In genomic region chr3:172296248-172296974, GRCh38 we compare ENCODE assay signal across 18 cellular contexts.
DNase-seq lines count a peak whose midpoint lies in the region; ATAC-seq and TF ChIP-seq lines count a peak whose summit lies in the region.
"Had no signal": no experiment of that assay in that cellular context is flagged by ENCODE, and none has a peak within 500 bp of the region (broad histone marks: within the 10 kb centered on the region; RNA-seq: fewer than 3 reads in every experiment).

No MANE protein-coding gene starts in this region.

- H3K4me3 Mint-ChIP-seq in WTC11, result no peak overlapping the region

- peaks cover 44% of the 10 kb centered on the region for H3K36me3 Mint-ChIP-seq in WTC11

- peaks cover 47% of the 10 kb centered on the region for H3K4me1 ChIP-seq in left ventricle myocardium inferior
- peaks cover 0 to 28% (median 17%) of the 10 kb centered on the region in 12 donors for H3K4me1 ChIP-seq in heart left ventricle
- no peaks in the 10 kb centered on the region for H3K4me1 ChIP-seq in right lobe of liver
- H3K4me1 ChIP-seq in smooth muscle cell (ENCODE audit: low read depth), result no peaks in the 10 kb centered on the region
- H3K4me1 ChIP-seq: Caco-2 had no signal

- H3K9me3 ChIP-seq in left ventricle myocardium inferior (replicated peaks) (no peaks in the 10 kb centered on the region), heart left ventricle (no peaks in the 10 kb centered on the region), right lobe of liver (no peaks in the 10 kb centered on the region), smooth muscle cell (replicated peaks; ENCODE audit: low read depth) (no peaks in the 10 kb centered on the region)
- H3K9me3 ChIP-seq: Caco-2 had no signal

- H3K27ac Mint-ChIP-seq in WTC11, result peak overlapping the region; percentile 66

- H3K36me3 ChIP-seq in left ventricle myocardium inferior, result peaks cover 56% of the 10 kb centered on the region
- H3K36me3 ChIP-seq in heart left ventricle, result peaks cover 0 to 70% (median 60%) of the 10 kb centered on the region in 9 donors
- peaks cover 0 to 62% (median 20%) of the 10 kb centered on the region in 4 donors for H3K36me3 ChIP-seq in right lobe of liver
- H3K36me3 ChIP-seq in smooth muscle cell (ENCODE audit: low read depth), result peaks cover 18% of the 10 kb centered on the region

- TF ChIP-seq POLR2A in heart left ventricle (IDR thresholded peaks at IDR 0.05) (no peak), right lobe of liver (IDR thresholded peaks at IDR 0.05) (no peak)

- H3K4me3 ChIP-seq in left ventricle myocardium inferior (no peak overlapping the region), heart left ventricle (no peak overlapping the region), right lobe of liver (no peak overlapping the region), smooth muscle cell (no peak overlapping the region)
- H3K4me3 ChIP-seq: K562, PC-9 had no signal

- POLR2A ChIA-PET in WTC11 (lab: Charles Lee), result no interaction called here

- peaks cover 24% of the 10 kb centered on the region for H3F3A ChIP-seq in smooth muscle cell (ENCODE audit: low read depth)

- H4K20me1 ChIP-seq in smooth muscle cell (ENCODE audit: low read depth), result peaks cover 93% of the 10 kb centered on the region

- DNase-seq in left ventricle myocardium inferior (no peak), heart left ventricle (no peak), WTC11 (ENCODE audit: low spot score) (no peak), right lobe of liver (no peak), smooth muscle cell (lab: John Stamatoyannopoulos, UW; ENCODE audit: unreplicated experiment) (no peak), NCI-H1048 (lab: John Stamatoyannopoulos, UW) (no peak)
- DNase-seq: C1 segment of cervical spinal cord, Caco-2, DMS53, NCI-H1105 treated with DMSO at 0.1 percent for 48 hours, NCI-H187, NCI-H446 treated with DMSO at 0.1 percent for 48 hours, NCI-H748 treated with DMSO at 0.1 percent for 48 hours, PC-9, Right ventricle myocardium superior had no signal

- TF ChIP-seq CTCF in left ventricle myocardium inferior (IDR thresholded peaks at IDR 0.05; ENCODE audit: borderline replicate concordance) (no peak), heart left ventricle (IDR thresholded peaks at IDR 0.05) (no peak), WTC11 (IDR thresholded peaks at IDR 0.05) (no peak), right lobe of liver (IDR thresholded peaks at IDR 0.05) (no peak), smooth muscle cell (IDR thresholded peaks at IDR 0.05; ENCODE audit: borderline replicate concordance, insufficient read depth, poor library complexity, severe bottlenecking) (no peak)

- H2AFZ ChIP-seq in smooth muscle cell (ENCODE audit: low read depth), result no peak overlapping the region
- H2AFZ ChIP-seq: PC-9 had no signal

- H3K27me3 Mint-ChIP-seq in WTC11 (ENCODE audit: low read depth), result no peaks in the 10 kb centered on the region

- 80 to 85% (median 82%) methylated on average over 9 of the region's 9 CpGs for WGBS in heart left ventricle, 4 donors
- 79% methylated on average over 7 of the region's 9 CpGs for WGBS in right lobe of liver (ENCODE audit: insufficient coverage, low coverage, low lambda C conversion rate, missing lambda C conversion rate)
- 90% methylated on average over 9 of the region's 9 CpGs for WGBS in smooth muscle cell (ENCODE audit: low lambda C conversion rate)

- peaks cover 35% of the 10 kb centered on the region for H3K4me1 Mint-ChIP-seq in WTC11

- H3K79me2 ChIP-seq in smooth muscle cell (ENCODE audit: low read depth), result peaks cover 93% of the 10 kb centered on the region

- no peaks in the 10 kb centered on the region for H3K9me3 Mint-ChIP-seq in WTC11

- intact Hi-C loops in left ventricle myocardium inferior (cut with micrococcal nuclease), result no loop called here
- intact Hi-C loops in heart left ventricle (cut with DNase I), result no loop called here
- intact Hi-C loops in right lobe of liver (cut with DNase I), result no loop called here

- no peak overlapping the region for H3K4me2 ChIP-seq in smooth muscle cell
- H3K4me2 ChIP-seq: PC-9 had no signal

- H3K27me3 ChIP-seq in left ventricle myocardium inferior (ENCODE audit: low read depth) (no peaks in the 10 kb centered on the region), heart left ventricle (no peaks in the 10 kb centered on the region), right lobe of liver (no peaks in the 10 kb centered on the region), smooth muscle cell (ENCODE audit: low read depth) (no peaks in the 10 kb centered on the region)

- peak overlapping the region; percentile 7 for H3K27ac ChIP-seq in left ventricle myocardium inferior (replicated peaks)
- peak overlapping the region in 2 of 12 donors; percentile 17 to 20 for H3K27ac ChIP-seq in heart left ventricle
- no peak overlapping the region for H3K27ac ChIP-seq in right lobe of liver
- peak overlapping the region; percentile 48 for H3K27ac ChIP-seq in smooth muscle cell (ENCODE audit: low read depth)
- H3K27ac ChIP-seq: PC-9 had no signal

- ATAC-seq in heart left ventricle, result no peak
- ATAC-seq in WTC11, result no peak
- peak in 3 of 4 donors; percentile 6 to 37 (median 17) for ATAC-seq in right lobe of liver
- no peak for ATAC-seq in HG03095 (IDR thresholded peaks at IDR 0.05; ENCODE audit: unreplicated experiment)
- ATAC-seq in HG02642 (IDR thresholded peaks at IDR 0.05; ENCODE audit: poor library complexity, unreplicated experiment), result no peak
- ATAC-seq: K562 had no signal

- CTCF ChIA-PET in WTC11 (lab: Charles Lee), result no interaction called here

- H3K9ac ChIP-seq in smooth muscle cell (ENCODE audit: low read depth), result no peak overlapping the region

TF ChIP-seq in WTC11, 78 proteins besides CTCF, POLR2A, EP300 and RAD21:
- TF ChIP-seq NR2C2 (CRISPR knock-in tag; IDR thresholded peaks at IDR 0.05), result no peak
- no peak for TF ChIP-seq ZBTB21 (CRISPR knock-in tag; IDR thresholded peaks at IDR 0.05; ENCODE audit: borderline replicate concordance)
- TF ChIP-seq ZNF416 (CRISPR knock-in tag; IDR thresholded peaks at IDR 0.05), result no peak
- TF ChIP-seq, protein P1, sequence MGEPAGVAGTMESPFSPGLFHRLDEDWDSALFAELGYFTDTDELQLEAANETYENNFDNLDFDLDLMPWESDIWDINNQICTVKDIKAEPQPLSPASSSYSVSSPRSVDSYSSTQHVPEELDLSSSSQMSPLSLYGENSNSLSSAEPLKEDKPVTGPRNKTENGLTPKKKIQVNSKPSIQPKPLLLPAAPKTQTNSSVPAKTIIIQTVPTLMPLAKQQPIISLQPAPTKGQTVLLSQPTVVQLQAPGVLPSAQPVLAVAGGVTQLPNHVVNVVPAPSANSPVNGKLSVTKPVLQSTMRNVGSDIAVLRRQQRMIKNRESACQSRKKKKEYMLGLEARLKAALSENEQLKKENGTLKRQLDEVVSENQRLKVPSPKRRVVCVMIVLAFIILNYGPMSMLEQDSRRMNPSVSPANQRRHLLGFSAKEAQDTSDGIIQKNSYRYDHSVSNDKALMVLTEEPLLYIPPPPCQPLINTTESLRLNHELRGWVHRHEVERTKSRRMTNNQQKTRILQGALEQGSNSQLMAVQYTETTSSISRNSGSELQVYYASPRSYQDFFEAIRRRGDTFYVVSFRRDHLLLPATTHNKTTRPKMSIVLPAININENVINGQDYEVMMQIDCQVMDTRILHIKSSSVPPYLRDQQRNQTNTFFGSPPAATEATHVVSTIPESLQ (CRISPR knock-in tag; IDR thresholded peaks at IDR 0.05), result no peak

Comparison
In these comparisons a context has a peak if more than half of its experiments do, and no peak if none do; other contexts are left out.
1. H3K27ac ChIP-seq: peak in left ventricle myocardium inferior (single experiment) and smooth muscle cell (single experiment); none in right lobe of liver (0 of 3).
2. ATAC-seq: peak in right lobe of liver (3 of 4); none in heart left ventricle (0 of 4), WTC11 (single experiment), HG03095 (single experiment) and HG02642 (single experiment).